In genomic region chr12:52104426-52105089, GRCh38 we compare ENCODE assay signal across 10 cellular contexts. TPM values are rescaled to one million over a fixed set of nuclear protein-coding genes. Genes with fewer than 3 reads are reported as not detected.
"Had no signal": no experiment of that assay in that cellular context is flagged by ENCODE, and none has a peak within 500 bp of the region (broad histone marks: within the 10 kb centered on the region; RNA-seq: fewer than 3 reads in every experiment).

No MANE protein-coding gene starts in this region.

RNA-seq across cellular contexts. Expression of gene SMIM41, which starts 25.1 kb away (rescaled TPM):
- total RNA-seq: endodermal cell; endothelial cell of umbilical vein; foreskin keratinocyte; hepatocyte; kidney epithelial cell; left ventricle myocardium superior; lung microvascular endothelial cell; naive thymus-derived CD8-positive, alpha-beta T cell; right lobe of liver had no signal
- polyA plus RNA-seq: endothelial cell of umbilical vein; foreskin keratinocyte; hepatocyte; naive thymus-derived CD8-positive, alpha-beta T cell; neural cell had no signal
